In genomic region chr12:13724136-13724535, GRCh38 we compare ENCODE assay signal across 5 cellular contexts.
"Had no signal": no experiment of that assay in that cellular context is flagged by ENCODE, and none has a peak within 500 bp of the region (broad histone marks: within the 10 kb centered on the region; RNA-seq: fewer than 3 reads in every experiment).

No MANE protein-coding gene starts in this region.

- H3K27ac ChIP-seq: HL-60 had no signal

- ATAC-seq: HepG2, K562 had no signal

- DNase-seq: IMR-90, KBM-7 had no signal

- H3K4me3 ChIP-seq: K562 had no signal
